ENCODE assay signal across 1 cellular context in the genomic region with DNA sequence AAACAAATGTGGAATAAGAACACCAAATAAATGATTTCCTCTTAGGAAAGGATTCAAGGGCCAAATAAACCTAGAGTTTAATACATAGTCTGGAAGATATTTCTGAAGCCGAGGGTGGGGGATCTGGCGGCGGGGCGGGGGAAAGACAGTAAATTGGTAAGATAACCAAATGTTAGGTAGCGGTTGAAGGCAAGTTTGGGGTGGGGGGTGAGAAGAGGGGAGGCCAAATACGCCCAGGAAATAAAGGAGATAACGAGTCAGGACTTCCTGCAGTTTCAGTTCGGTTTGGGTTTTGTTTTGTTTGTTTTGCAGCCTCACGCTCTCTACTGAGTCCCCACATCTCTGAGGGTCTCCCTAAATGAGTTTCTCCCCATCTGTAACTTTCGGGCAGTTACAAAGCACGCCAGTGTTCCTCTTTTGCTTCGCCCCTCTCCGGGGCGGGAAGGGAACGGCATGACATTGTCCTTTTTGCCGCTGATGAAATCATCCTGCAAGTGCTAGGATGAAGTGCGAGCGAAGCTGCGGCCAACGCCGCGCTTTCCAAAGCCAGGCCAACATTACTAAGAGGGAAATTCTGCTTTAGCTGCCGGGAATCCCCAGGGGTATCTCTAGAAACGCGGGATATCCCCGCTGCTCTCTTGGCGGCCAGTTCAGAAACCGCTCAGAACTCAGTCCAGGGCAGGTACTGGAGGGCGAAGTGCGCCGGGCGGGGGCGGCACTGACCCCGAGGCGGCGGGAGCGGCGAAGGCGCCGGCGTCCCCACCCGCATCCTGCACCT.
A peak's percentile ranks its signal among the peaks of the same experiment; 100 is the strongest.
TF ChIP-seq lines count a peak whose summit lies in the region.

No MANE protein-coding gene starts in this region.

TF ChIP-seq in GM12878, 131 proteins besides CTCF, POLR2A, EP300 and RAD21 (continued from another document):
- peak; percentile 25; the same call in 1 of the 2 replicates for TF ChIP-seq TAF1 (IDR thresholded peaks at IDR 0.05; ENCODE audit: borderline replicate concordance, low read depth, low read length)
- peak; percentile 87 for TF ChIP-seq JUNB (IDR thresholded peaks at IDR 0.05)
- TF ChIP-seq, protein P1, sequence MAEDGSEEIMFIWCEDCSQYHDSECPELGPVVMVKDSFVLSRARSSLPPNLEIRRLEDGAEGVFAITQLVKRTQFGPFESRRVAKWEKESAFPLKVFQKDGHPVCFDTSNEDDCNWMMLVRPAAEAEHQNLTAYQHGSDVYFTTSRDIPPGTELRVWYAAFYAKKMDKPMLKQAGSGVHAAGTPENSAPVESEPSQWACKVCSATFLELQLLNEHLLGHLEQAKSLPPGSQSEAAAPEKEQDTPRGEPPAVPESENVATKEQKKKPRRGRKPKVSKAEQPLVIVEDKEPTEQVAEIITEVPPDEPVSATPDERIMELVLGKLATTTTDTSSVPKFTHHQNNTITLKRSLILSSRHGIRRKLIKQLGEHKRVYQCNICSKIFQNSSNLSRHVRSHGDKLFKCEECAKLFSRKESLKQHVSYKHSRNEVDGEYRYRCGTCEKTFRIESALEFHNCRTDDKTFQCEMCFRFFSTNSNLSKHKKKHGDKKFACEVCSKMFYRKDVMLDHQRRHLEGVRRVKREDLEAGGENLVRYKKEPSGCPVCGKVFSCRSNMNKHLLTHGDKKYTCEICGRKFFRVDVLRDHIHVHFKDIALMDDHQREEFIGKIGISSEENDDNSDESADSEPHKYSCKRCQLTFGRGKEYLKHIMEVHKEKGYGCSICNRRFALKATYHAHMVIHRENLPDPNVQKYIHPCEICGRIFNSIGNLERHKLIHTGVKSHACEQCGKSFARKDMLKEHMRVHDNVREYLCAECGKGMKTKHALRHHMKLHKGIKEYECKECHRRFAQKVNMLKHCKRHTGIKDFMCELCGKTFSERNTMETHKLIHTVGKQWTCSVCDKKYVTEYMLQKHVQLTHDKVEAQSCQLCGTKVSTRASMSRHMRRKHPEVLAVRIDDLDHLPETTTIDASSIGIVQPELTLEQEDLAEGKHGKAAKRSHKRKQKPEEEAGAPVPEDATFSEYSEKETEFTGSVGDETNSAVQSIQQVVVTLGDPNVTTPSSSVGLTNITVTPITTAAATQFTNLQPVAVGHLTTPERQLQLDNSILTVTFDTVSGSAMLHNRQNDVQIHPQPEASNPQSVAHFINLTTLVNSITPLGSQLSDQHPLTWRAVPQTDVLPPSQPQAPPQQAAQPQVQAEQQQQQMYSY (CRISPR knock-in tag; IDR thresholded peaks at IDR 0.05) = no peak
- TF ChIP-seq ETV6 (conservative IDR thresholded peaks at IDR 0.05 in 1 of 2, IDR thresholded peaks at IDR 0.05 in 1 of 2; ENCODE audit: borderline replicate concordance in 1 of 2, low read depth in 1 of 2) = peak in 1 of 2 experiments; percentile 83; a peak in 2 of 4 replicates
- no peak for TF ChIP-seq RFX5 (IDR thresholded peaks at IDR 0.05; ENCODE audit: low read depth, low read length)
- TF ChIP-seq, protein P2, sequence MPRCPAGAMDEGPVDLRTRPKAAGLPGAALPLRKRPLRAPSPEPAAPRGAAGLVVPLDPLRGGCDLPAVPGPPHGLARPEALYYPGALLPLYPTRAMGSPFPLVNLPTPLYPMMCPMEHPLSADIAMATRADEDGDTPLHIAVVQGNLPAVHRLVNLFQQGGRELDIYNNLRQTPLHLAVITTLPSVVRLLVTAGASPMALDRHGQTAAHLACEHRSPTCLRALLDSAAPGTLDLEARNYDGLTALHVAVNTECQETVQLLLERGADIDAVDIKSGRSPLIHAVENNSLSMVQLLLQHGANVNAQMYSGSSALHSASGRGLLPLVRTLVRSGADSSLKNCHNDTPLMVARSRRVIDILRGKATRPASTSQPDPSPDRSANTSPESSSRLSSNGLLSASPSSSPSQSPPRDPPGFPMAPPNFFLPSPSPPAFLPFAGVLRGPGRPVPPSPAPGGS (IDR thresholded peaks at IDR 0.05; ENCODE audit: borderline replicate concordance, insufficient read depth, low read depth, low read length, poor library complexity, severe bottlenecking) = peak; percentile 10
- TF ChIP-seq, protein P3, sequence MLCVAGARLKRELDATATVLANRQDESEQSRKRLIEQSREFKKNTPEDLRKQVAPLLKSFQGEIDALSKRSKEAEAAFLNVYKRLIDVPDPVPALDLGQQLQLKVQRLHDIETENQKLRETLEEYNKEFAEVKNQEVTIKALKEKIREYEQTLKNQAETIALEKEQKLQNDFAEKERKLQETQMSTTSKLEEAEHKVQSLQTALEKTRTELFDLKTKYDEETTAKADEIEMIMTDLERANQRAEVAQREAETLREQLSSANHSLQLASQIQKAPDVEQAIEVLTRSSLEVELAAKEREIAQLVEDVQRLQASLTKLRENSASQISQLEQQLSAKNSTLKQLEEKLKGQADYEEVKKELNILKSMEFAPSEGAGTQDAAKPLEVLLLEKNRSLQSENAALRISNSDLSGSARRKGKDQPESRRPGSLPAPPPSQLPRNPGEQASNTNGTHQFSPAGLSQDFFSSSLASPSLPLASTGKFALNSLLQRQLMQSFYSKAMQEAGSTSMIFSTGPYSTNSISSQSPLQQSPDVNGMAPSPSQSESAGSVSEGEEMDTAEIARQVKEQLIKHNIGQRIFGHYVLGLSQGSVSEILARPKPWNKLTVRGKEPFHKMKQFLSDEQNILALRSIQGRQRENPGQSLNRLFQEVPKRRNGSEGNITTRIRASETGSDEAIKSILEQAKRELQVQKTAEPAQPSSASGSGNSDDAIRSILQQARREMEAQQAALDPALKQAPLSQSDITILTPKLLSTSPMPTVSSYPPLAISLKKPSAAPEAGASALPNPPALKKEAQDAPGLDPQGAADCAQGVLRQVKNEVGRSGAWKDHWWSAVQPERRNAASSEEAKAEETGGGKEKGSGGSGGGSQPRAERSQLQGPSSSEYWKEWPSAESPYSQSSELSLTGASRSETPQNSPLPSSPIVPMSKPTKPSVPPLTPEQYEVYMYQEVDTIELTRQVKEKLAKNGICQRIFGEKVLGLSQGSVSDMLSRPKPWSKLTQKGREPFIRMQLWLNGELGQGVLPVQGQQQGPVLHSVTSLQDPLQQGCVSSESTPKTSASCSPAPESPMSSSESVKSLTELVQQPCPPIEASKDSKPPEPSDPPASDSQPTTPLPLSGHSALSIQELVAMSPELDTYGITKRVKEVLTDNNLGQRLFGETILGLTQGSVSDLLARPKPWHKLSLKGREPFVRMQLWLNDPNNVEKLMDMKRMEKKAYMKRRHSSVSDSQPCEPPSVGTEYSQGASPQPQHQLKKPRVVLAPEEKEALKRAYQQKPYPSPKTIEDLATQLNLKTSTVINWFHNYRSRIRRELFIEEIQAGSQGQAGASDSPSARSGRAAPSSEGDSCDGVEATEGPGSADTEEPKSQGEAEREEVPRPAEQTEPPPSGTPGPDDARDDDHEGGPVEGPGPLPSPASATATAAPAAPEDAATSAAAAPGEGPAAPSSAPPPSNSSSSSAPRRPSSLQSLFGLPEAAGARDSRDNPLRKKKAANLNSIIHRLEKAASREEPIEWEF (IDR thresholded peaks at IDR 0.05; ENCODE audit: insufficient replicate concordance, low read depth, low read length) = peak; percentile 27
- TF ChIP-seq EZH2 (IDR thresholded peaks at IDR 0.05; ENCODE audit: borderline replicate concordance, control insufficient read depth, low read depth, low read length) = no peak
